In the genomic region with DNA sequence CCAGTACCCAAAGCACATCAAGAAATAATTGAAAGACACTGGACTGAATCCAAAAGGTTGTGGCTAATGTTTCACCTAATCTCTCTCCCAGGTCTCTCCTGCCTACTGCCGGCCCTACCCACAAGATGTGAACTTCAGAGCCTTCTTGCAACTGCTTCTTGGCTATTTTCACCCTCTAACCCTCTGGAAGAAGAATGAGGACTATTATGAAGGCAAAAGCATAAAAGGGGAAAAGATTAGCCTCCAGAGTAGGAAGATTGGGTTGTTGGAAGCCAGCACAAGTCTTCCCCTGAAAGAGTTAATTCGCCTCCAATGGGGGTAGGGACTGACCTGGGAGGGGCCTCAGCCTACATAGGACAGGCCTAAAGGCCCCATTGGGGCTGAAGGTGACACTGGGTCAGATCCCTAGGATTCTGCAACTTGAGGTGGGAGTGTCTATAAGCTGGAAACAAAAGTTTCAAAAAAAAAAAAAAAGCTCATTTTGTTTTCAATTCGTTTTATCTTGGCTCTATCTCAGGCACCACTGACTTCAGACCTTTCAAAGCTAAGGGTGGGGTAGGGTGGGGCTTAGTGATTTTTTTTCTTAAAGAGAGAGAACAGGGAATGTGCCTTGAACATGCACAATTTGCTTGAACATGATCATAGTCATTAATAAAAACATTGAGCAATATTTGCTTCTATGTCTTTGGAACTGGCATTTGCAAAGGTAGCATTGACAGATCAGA, we compare ENCODE assay signal across 1 cellular context.
A peak's percentile ranks its signal among the peaks of the same experiment; 100 is the strongest.
TF ChIP-seq lines count a peak whose summit lies in the region.

No MANE protein-coding gene starts in this region.

TF ChIP-seq in K562, 482 proteins besides CTCF, POLR2A, EP300 and RAD21 (continued from another document):
- TF ChIP-seq, protein P1, sequence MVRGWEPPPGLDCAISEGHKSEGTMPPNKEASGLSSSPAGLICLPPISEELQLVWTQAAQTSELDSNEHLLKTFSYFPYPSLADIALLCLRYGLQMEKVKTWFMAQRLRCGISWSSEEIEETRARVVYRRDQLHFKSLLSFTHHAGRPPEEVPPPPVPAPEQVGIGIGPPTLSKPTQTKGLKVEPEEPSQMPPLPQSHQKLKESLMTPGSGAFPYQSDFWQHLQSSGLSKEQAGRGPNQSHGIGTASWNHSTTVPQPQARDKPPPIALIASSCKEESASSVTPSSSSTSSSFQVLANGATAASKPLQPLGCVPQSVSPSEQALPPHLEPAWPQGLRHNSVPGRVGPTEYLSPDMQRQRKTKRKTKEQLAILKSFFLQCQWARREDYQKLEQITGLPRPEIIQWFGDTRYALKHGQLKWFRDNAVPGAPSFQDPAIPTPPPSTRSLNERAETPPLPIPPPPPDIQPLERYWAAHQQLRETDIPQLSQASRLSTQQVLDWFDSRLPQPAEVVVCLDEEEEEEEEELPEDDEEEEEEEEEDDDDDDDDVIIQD (CRISPR knock-in tag; IDR thresholded peaks at IDR 0.05), result no peak
- TF ChIP-seq ESRRB (CRISPR knock-in tag; IDR thresholded peaks at IDR 0.05; ENCODE audit: borderline replicate concordance) (no peak), SRSF3 (IDR thresholded peaks at IDR 0.05; ENCODE audit: insufficient read depth, low read length) (no peak), HNRNPL (IDR thresholded peaks at IDR 0.05; ENCODE audit: low read depth, low read length) (no peak), HDAC3 (IDR thresholded peaks at IDR 0.05; ENCODE audit: borderline replicate concordance, partially characterized antibody) (peak; percentile 27), NR2F6 (CRISPR knock-in tag; IDR thresholded peaks at IDR 0.05) (no peak), ARID1B (IDR thresholded peaks at IDR 0.05) (peak; percentile 30; the same call in 1 of the 2 replicates), ZNF121 (CRISPR knock-in tag; conservative IDR thresholded peaks at IDR 0.05) (no peak), RB1 (IDR thresholded peaks at IDR 0.05; ENCODE audit: low read depth) (no peak), ILF3 (IDR thresholded peaks at IDR 0.05; ENCODE audit: borderline replicate concordance) (no peak), ZNF384 (IDR thresholded peaks at IDR 0.05; ENCODE audit: low read depth, low read length) (peak; percentile 74), CREM (IDR thresholded peaks at IDR 0.05; ENCODE audit: low read depth) (no peak), ZNF12 (CRISPR knock-in tag; IDR thresholded peaks at IDR 0.05) (no peak), HNRNPK (IDR thresholded peaks at IDR 0.05; ENCODE audit: low read depth, low read length, poor library complexity, severe bottlenecking) (no peak), ZC3H11A (IDR thresholded peaks at IDR 0.05; ENCODE audit: low read depth, low read length) (no peak), ZNF695 (CRISPR knock-in tag; IDR thresholded peaks at IDR 0.05) (no peak), RBFOX2 (IDR thresholded peaks at IDR 0.05; ENCODE audit: low read depth, low read length) (no peak), KDM5B (IDR thresholded peaks at IDR 0.05; ENCODE audit: insufficient replicate concordance, low read depth, low read length) (no peak), JUND (IDR thresholded peaks at IDR 0.05; ENCODE audit: borderline replicate concordance, low read depth, low read length) (0 out of 2 replicates have a peak, but pooled peaks have one; percentile 11), JUND (tag; IDR thresholded peaks at IDR 0.05; ENCODE audit: borderline replicate concordance, low read depth, low read length) (no peak), MAZ (CRISPR knock-in tag; conservative IDR thresholded peaks at IDR 0.05 in 1 of 2, IDR thresholded peaks at IDR 0.05 in 1 of 2) (peak in 1 of 2 experiments; percentile 15; a peak in 1 of 4 replicates), ZNF134 (CRISPR knock-in tag; conservative IDR thresholded peaks at IDR 0.05) (no peak), FOXP1 (CRISPR knock-in tag; IDR thresholded peaks at IDR 0.05) (no peak), MECOM (CRISPR knock-in tag; IDR thresholded peaks at IDR 0.05) (no peak), HMG20A (CRISPR knock-in tag; conservative IDR thresholded peaks at IDR 0.05) (no peak), MTA3 (IDR thresholded peaks at IDR 0.05; ENCODE audit: borderline replicate concordance) (no peak), HOXB6 (CRISPR knock-in tag; IDR thresholded peaks at IDR 0.05; ENCODE audit: borderline replicate concordance) (no peak), ZNF561 (CRISPR knock-in tag; conservative IDR thresholded peaks at IDR 0.05) (no peak), MCM2 (IDR thresholded peaks at IDR 0.05; ENCODE audit: low read depth) (no peak)
- TF ChIP-seq, protein P2, sequence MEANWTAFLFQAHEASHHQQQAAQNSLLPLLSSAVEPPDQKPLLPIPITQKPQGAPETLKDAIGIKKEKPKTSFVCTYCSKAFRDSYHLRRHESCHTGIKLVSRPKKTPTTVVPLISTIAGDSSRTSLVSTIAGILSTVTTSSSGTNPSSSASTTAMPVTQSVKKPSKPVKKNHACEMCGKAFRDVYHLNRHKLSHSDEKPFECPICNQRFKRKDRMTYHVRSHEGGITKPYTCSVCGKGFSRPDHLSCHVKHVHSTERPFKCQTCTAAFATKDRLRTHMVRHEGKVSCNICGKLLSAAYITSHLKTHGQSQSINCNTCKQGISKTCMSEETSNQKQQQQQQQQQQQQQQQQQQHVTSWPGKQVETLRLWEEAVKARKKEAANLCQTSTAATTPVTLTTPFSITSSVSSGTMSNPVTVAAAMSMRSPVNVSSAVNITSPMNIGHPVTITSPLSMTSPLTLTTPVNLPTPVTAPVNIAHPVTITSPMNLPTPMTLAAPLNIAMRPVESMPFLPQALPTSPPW (CRISPR knock-in tag; IDR thresholded peaks at IDR 0.05), result peak; percentile 56; the same call in 1 of the 2 replicates
- TF ChIP-seq, protein P3, sequence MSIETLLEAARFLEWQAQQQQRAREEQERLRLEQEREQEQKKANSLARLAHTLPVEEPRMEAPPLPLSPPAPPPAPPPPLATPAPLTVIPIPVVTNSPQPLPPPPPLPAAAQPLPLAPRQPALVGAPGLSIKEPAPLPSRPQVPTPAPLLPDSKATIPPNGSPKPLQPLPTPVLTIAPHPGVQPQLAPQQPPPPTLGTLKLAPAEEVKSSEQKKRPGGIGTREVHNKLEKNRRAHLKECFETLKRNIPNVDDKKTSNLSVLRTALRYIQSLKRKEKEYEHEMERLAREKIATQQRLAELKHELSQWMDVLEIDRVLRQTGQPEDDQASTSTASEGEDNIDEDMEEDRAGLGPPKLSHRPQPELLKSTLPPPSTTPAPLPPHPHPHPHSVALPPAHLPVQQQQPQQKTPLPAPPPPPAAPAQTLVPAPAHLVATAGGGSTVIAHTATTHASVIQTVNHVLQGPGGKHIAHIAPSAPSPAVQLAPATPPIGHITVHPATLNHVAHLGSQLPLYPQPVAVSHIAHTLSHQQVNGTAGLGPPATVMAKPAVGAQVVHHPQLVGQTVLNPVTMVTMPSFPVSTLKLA (conservative IDR thresholded peaks at IDR 0.05), result no peak
- TF ChIP-seq, protein P4, sequence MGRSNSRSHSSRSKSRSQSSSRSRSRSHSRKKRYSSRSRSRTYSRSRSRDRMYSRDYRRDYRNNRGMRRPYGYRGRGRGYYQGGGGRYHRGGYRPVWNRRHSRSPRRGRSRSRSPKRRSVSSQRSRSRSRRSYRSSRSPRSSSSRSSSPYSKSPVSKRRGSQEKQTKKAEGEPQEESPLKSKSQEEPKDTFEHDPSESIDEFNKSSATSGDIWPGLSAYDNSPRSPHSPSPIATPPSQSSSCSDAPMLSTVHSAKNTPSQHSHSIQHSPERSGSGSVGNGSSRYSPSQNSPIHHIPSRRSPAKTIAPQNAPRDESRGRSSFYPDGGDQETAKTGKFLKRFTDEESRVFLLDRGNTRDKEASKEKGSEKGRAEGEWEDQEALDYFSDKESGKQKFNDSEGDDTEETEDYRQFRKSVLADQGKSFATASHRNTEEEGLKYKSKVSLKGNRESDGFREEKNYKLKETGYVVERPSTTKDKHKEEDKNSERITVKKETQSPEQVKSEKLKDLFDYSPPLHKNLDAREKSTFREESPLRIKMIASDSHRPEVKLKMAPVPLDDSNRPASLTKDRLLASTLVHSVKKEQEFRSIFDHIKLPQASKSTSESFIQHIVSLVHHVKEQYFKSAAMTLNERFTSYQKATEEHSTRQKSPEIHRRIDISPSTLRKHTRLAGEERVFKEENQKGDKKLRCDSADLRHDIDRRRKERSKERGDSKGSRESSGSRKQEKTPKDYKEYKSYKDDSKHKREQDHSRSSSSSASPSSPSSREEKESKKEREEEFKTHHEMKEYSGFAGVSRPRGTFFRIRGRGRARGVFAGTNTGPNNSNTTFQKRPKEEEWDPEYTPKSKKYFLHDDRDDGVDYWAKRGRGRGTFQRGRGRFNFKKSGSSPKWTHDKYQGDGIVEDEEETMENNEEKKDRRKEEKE (IDR thresholded peaks at IDR 0.05; ENCODE audit: borderline replicate concordance in 1 of 2, control insufficient read depth in 1 of 2, low read depth in 2 of 2, low read length in 1 of 2), result no peak
- TF ChIP-seq, protein P5, sequence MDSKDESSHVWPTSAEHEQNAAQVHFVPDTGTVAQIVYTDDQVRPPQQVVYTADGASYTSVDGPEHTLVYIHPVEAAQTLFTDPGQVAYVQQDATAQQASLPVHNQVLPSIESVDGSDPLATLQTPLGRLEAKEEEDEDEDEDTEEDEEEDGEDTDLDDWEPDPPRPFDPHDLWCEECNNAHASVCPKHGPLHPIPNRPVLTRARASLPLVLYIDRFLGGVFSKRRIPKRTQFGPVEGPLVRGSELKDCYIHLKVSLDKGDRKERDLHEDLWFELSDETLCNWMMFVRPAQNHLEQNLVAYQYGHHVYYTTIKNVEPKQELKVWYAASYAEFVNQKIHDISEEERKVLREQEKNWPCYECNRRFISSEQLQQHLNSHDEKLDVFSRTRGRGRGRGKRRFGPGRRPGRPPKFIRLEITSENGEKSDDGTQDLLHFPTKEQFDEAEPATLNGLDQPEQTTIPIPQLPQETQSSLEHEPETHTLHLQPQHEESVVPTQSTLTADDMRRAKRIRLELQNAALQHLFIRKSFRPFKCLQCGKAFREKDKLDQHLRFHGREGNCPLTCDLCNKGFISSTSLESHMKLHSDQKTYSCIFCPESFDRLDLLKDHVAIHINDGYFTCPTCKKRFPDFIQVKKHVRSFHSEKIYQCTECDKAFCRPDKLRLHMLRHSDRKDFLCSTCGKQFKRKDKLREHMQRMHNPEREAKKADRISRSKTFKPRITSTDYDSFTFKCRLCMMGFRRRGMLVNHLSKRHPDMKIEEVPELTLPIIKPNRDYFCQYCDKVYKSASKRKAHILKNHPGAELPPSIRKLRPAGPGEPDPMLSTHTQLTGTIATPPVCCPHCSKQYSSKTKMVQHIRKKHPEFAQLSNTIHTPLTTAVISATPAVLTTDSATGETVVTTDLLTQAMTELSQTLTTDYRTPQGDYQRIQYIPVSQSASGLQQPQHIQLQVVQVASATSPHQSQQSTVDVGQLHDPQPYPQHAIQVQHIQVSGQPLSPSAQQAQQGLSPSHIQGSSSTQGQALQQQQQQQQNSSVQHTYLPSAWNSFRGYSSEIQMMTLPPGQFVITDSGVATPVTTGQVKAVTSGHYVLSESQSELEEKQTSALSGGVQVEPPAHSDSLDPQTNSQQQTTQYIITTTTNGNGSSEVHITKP (IDR thresholded peaks at IDR 0.05; ENCODE audit: partially characterized antibody), result no peak
- TF ChIP-seq, protein P6, sequence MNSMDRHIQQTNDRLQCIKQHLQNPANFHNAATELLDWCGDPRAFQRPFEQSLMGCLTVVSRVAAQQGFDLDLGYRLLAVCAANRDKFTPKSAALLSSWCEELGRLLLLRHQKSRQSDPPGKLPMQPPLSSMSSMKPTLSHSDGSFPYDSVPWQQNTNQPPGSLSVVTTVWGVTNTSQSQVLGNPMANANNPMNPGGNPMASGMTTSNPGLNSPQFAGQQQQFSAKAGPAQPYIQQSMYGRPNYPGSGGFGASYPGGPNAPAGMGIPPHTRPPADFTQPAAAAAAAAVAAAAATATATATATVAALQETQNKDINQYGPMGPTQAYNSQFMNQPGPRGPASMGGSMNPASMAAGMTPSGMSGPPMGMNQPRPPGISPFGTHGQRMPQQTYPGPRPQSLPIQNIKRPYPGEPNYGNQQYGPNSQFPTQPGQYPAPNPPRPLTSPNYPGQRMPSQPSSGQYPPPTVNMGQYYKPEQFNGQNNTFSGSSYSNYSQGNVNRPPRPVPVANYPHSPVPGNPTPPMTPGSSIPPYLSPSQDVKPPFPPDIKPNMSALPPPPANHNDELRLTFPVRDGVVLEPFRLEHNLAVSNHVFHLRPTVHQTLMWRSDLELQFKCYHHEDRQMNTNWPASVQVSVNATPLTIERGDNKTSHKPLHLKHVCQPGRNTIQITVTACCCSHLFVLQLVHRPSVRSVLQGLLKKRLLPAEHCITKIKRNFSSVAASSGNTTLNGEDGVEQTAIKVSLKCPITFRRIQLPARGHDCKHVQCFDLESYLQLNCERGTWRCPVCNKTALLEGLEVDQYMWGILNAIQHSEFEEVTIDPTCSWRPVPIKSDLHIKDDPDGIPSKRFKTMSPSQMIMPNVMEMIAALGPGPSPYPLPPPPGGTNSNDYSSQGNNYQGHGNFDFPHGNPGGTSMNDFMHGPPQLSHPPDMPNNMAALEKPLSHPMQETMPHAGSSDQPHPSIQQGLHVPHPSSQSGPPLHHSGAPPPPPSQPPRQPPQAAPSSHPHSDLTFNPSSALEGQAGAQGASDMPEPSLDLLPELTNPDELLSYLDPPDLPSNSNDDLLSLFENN (IDR thresholded peaks at IDR 0.05; ENCODE audit: low read depth in 2 of 2, low read length in 2 of 2), result no peak
